8 cellular contexts compared by ENCODE assay signal in genomic region chr1:37513795-37514349, GRCh38. TPM values are rescaled to one million over a fixed set of nuclear protein-coding genes. Genes with fewer than 3 reads are reported as not detected.
DNase-seq lines count a peak whose midpoint lies in the region; TF ChIP-seq lines count a peak whose summit lies in the region.

No MANE protein-coding gene starts in this region.

- no peaks in the 10 kb centered on the region for H3K9me3 ChIP-seq in esophagus (ENCODE audit: control insufficient read depth in 2 of 2, insufficient read depth in 1 of 2, low read depth in 1 of 2, low read length in 1 of 2)

- TF ChIP-seq CTCF in HFFc6 (IDR thresholded peaks at IDR 0.05): no peak
- no peak for TF ChIP-seq CTCF in nephron progenitor cell (IDR thresholded peaks at IDR 0.05)

- H3K27ac Mint-ChIP-seq in HFFc6 (peak overlapping the region; percentile 85), nephron progenitor cell (peak overlapping the region; percentile 96)

- H3K27me3 ChIP-seq in esophagus (ENCODE audit: control insufficient read depth in 1 of 2, insufficient read depth in 2 of 2, low read length in 2 of 2): no peaks in the 10 kb centered on the region

- peaks cover 1 to 2% of the 10 kb centered on the region in 2 donors for H3K36me3 ChIP-seq in esophagus (ENCODE audit: control insufficient read depth in 2 of 2, insufficient read depth in 2 of 2, low read length in 1 of 2)

- no peaks in the 10 kb centered on the region for H3K9me3 Mint-ChIP-seq in HFFc6
- H3K9me3 Mint-ChIP-seq in nephron progenitor cell: no peaks in the 10 kb centered on the region

- H3K27me3 Mint-ChIP-seq in HFFc6 (ENCODE audit: insufficient read depth) (no peaks in the 10 kb centered on the region; the same call in none of the 2 replicates), nephron progenitor cell (ENCODE audit: low read depth, poor library complexity) (peaks cover 14% of the 10 kb centered on the region)

- peaks cover 32% of the 10 kb centered on the region for H3K4me1 Mint-ChIP-seq in HFFc6 (ENCODE audit: low read depth)
- H3K4me1 Mint-ChIP-seq in nephron progenitor cell: peaks cover 27% of the 10 kb centered on the region

- peaks cover 20% of the 10 kb centered on the region; the same call in 1 of the 2 replicates for H3K36me3 Mint-ChIP-seq in HFFc6 (ENCODE audit: low read depth)
- peaks cover 24% of the 10 kb centered on the region for H3K36me3 Mint-ChIP-seq in nephron progenitor cell (ENCODE audit: low read depth)

- H3K4me3 Mint-ChIP-seq in HFFc6: peak overlapping the region; percentile 97
- peak overlapping the region; percentile 99 for H3K4me3 Mint-ChIP-seq in nephron progenitor cell

- peak overlapping the region; percentile 97 to 99 for H3K27ac ChIP-seq in esophagus (ENCODE audit: low read depth in 2 of 2, low read length in 1 of 2)
- H3K27ac ChIP-seq in temporal lobe (ENCODE audit: low read depth, low read length): peak overlapping the region; percentile 83

- peak overlapping the region; percentile 97 to 99 for H3K4me3 ChIP-seq in esophagus (ENCODE audit: low read depth in 1 of 2, low read length in 2 of 2)

- WGBS in esophagus, 2 donors: 1 to 2% methylated on average over 24 to 26 of the region's 26 CpGs

- peaks cover 0 to 3% of the 10 kb centered on the region in 2 donors for H3K4me1 ChIP-seq in esophagus (ENCODE audit: control insufficient read depth in 2 of 2, insufficient read depth in 2 of 2, low read length in 1 of 2)

- DNase-seq in DMS79 (lab: John Stamatoyannopoulos, UW): peak; percentile 81
- peak; percentile 1 for DNase-seq in HFFc6
- peak; percentile 100 for DNase-seq in NCI-H510A treated with DMSO at 0.1 percent for 48 hours (lab: John Stamatoyannopoulos, UW)
- DNase-seq in activated CD8-positive, alpha-beta memory T cell treated with anti-CD3 and anti-CD28 coated beads, Interleukin-2, amount 50 U/mL, for 4 hours: peak; percentile 65
- DNase-seq in nephron progenitor cell: peak; percentile 46
- DNase-seq in dedifferentiated amniotic fluid mesenchymal stem cell (ENCODE audit: extremely low spot score): no peak

RNA-seq across cellular contexts. Expression of gene MEAF6, which starts 0.7 kb away (rescaled TPM):
- 10 to 100 TPM; 52.6 to 63.8 (median 56.9) TPM for total RNA-seq in HFFc6 (2021; fragmentation: NEBNext Ultra II Directional; extraction: Animal tissue kit (Norgen Biotek cat#: 25700))
- polyA plus RNA-seq in esophagus: 10 to 100 TPM; 28.8 to 33.9 TPM
- total RNA-seq in temporal lobe: 78.4 TPM

RNA-seq across cellular contexts. Expression of gene ZC3H12A, which starts 39.5 kb away (rescaled TPM):
- 1 to 10 TPM; 5.6 to 7.0 (median 6.3) TPM for total RNA-seq in HFFc6 (2021; fragmentation: NEBNext Ultra II Directional; extraction: Animal tissue kit (Norgen Biotek cat#: 25700))
- polyA plus RNA-seq in esophagus: 10 to 100 TPM; 17.6 to 25.3 TPM
- 0.25 TPM for total RNA-seq in temporal lobe

RNA-seq across cellular contexts. Expression of gene SNIP1, which starts 40.2 kb away (rescaled TPM):
- total RNA-seq in HFFc6 (2021; fragmentation: NEBNext Ultra II Directional; extraction: Animal tissue kit (Norgen Biotek cat#: 25700)): 10 to 100 TPM; 15.7 to 19.3 (median 18.0) TPM
- polyA plus RNA-seq in esophagus: 1 to 10 TPM; 3.6 to 4.3 TPM
- total RNA-seq in temporal lobe: 14.3 TPM

RNA-seq across cellular contexts. Expression of gene DNALI1, which starts 42.9 kb away (rescaled TPM):
- total RNA-seq in HFFc6 (2021; fragmentation: NEBNext Ultra II Directional; extraction: Animal tissue kit (Norgen Biotek cat#: 25700)): 1 to 10 TPM; 1.3 to 2.4 (median 1.9) TPM
- polyA plus RNA-seq in esophagus: 1 to 10 TPM; 1.1 to 1.3 TPM
- 3.7 TPM for total RNA-seq in temporal lobe
